ENCODE assay signal across 11 cellular contexts in the genomic region with DNA sequence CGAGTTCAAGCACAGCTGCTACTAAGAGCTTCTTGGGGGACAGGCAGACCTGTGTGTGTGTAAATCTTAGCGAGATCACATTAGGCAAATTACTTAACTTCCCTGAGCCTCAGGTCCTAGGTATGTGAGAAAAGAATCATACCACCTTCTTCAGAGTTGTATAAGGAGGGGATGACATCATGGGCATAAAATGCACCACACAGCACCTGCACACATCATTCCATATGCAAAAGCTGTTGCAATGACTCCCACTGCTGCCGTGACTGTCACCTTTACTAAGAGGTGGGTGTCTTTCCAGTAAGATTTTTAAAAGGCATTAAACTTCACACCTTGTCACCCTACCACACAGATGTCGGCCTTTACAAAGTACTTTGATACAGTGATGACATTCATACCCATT.
DNase-seq lines count a peak whose midpoint lies in the region; ATAC-seq and TF ChIP-seq lines count a peak whose summit lies in the region.
"Had no signal": no experiment of that assay in that cellular context is flagged by ENCODE, and none has a peak within 500 bp of the region (broad histone marks: within the 10 kb centered on the region; RNA-seq: fewer than 3 reads in every experiment).

No MANE protein-coding gene starts in this region.

- DNase-seq in Panc1 (ENCODE audit: low read depth, low spot score) (no peak), head of caudate nucleus (peak in 37 of 42 donors; percentile 28 to 89 (median 60)), NCI-H69 (lab: John Stamatoyannopoulos, UW) (no peak), GM03348 (ENCODE audit: low spot score) (no peak), dorsolateral prefrontal cortex (no peak)
- DNase-seq in NK-92 treated with Interleukin-12 subunit alpha and Interleukin-12 subunit beta, amount 100 ng/mL, for 24 hours (lab: John Stamatoyannopoulos, UW): no peak
- DNase-seq: NCI-H2171, T1000 had no signal

- H3K27me3 ChIP-seq in Panc1 (ENCODE audit: control insufficient read depth, insufficient read depth, low read length): no peaks in the 10 kb centered on the region
- H3K27me3 ChIP-seq in skeletal muscle tissue (ENCODE audit: control insufficient read depth in 3 of 3, insufficient read depth in 3 of 3, low read length in 3 of 3): no peaks in the 10 kb centered on the region
- H3K27me3 ChIP-seq in dorsolateral prefrontal cortex: no peaks in the 10 kb centered on the region

- in situ Hi-C loops in Panc1 (cut with HindIII; ENCODE audit: low pct_unique_long_range_greater_than_20kb, low sequenced_read_pairs): no loop called here

- H3K27ac ChIP-seq in Panc1 (ENCODE audit: low read length) (no peak overlapping the region), skeletal muscle tissue (ENCODE audit: low read depth, low read length) (peak overlapping the region; percentile 43), dorsolateral prefrontal cortex (peak overlapping the region in 2 of 59 donors; percentile 27 to 31)

- H3K9ac ChIP-seq in skeletal muscle tissue (ENCODE audit: low read depth in 1 of 3, low read length in 3 of 3): peak overlapping the region in 1 of 3 donors; percentile 44

- POLR2A ChIA-PET in Panc1 (lab: Charles Lee): no interaction called here

- H3K4me1 ChIP-seq in Panc1 (ENCODE audit: control insufficient read depth, insufficient read depth, low read length) (no peaks in the 10 kb centered on the region; the same call in 1 of the 2 replicates), skeletal muscle tissue (ENCODE audit: control insufficient read depth in 3 of 3, insufficient read depth in 3 of 3, low read length in 3 of 3) (peaks cover 13 to 18% (median 16%) of the 10 kb centered on the region in 3 donors)

- H3K9me3 ChIP-seq in Panc1 (ENCODE audit: control insufficient read depth, insufficient read depth, low read depth, low read length): no peaks in the 10 kb centered on the region
- H3K9me3 ChIP-seq in skeletal muscle tissue (ENCODE audit: control insufficient read depth in 3 of 3, low read length in 3 of 3): no peaks in the 10 kb centered on the region
- H3K9me3 ChIP-seq: gastroesophageal sphincter had no signal

- H3K36me3 ChIP-seq in Panc1 (ENCODE audit: control insufficient read depth, insufficient read depth, low read length) (no peaks in the 10 kb centered on the region), skeletal muscle tissue (ENCODE audit: control insufficient read depth in 3 of 3, insufficient read depth in 3 of 3, low read length in 3 of 3) (no peaks in the 10 kb centered on the region)
- H3K36me3 ChIP-seq: gastroesophageal sphincter had no signal

- no peak for TF ChIP-seq CTCF in Panc1 (IDR thresholded peaks at IDR 0.05)
- TF ChIP-seq CTCF in dorsolateral prefrontal cortex (IDR thresholded peaks at IDR 0.05 in 54 of 56, conservative IDR thresholded peaks at IDR 0.05 in 2 of 56; ENCODE audit: low read depth in 1 of 56, partially characterized antibody in 56 of 56): no peak

- CTCF ChIA-PET in Panc1 (lab: Charles Lee): interaction anchor here (0.8 kb wide), 1 partner anchor 46 kb away, joined by 5 read pairs; no protein-coding TSS in a partner anchor

- BruUV-seq in Panc1 (replicated peaks; lab: Mats Ljungman, UMichigan): no TSS peak

- no peak overlapping the region for H3K4me3 ChIP-seq in Panc1 (ENCODE audit: low read depth in 2 of 2, low read length in 2 of 2)
- H3K4me3 ChIP-seq in skeletal muscle tissue (ENCODE audit: low read length in 3 of 3): peak overlapping the region in 1 of 3 donors; percentile 2
- H3K4me3 ChIP-seq in dorsolateral prefrontal cortex: peak overlapping the region in 5 of 59 donors; percentile 11 to 18 (median 15)

- intact Hi-C loops in Panc1 (cut with micrococcal nuclease; ENCODE audit: unreplicated experiment): no loop called here
- intact Hi-C loops in head of caudate nucleus (cut with DNase I): no loop called here
- intact Hi-C loops in dorsolateral prefrontal cortex (cut with DNase I): no loop called here

- peak; percentile 1 for ATAC-seq in GM21786 (IDR thresholded peaks at IDR 0.05; ENCODE audit: unreplicated experiment)
- ATAC-seq in Panc1: peak; percentile 31

Comparison
In these comparisons a context has a peak if more than half of its experiments do, and no peak if none do; other contexts are left out.
1. DNase-seq: peak in head of caudate nucleus (37 of 42); none in Panc1 (single experiment), NK-92 treated with Interleukin-12 subunit alpha and Interleukin-12 subunit beta, amount 100 ng/mL, for 24 hours (single experiment), NCI-H69 (single experiment), GM03348 (single experiment) and dorsolateral prefrontal cortex (0 of 10).